In genomic region chr3:58427661-58428361, GRCh38 we compare ENCODE assay signal across 20 cellular contexts. TPM values are rescaled to one million over a fixed set of nuclear protein-coding genes. Genes with fewer than 3 reads are reported as not detected.
DNase-seq lines count a peak whose midpoint lies in the region; ATAC-seq, FAIRE-seq and TF ChIP-seq lines count a peak whose summit lies in the region.
"Had no signal": no experiment of that assay in that cellular context is flagged by ENCODE, and none has a peak within 500 bp of the region (broad histone marks: within the 10 kb centered on the region; RNA-seq: fewer than 3 reads in every experiment).

No MANE protein-coding gene starts in this region.

- H3K27ac ChIP-seq in brain microvascular endothelial cell: no peak overlapping the region
- H3K27ac ChIP-seq: A549, PC-9, SJSA1 had no signal

- no peak for DNase-seq in activated T-cell treated with anti-CD3 and anti-CD28 coated beads, Interleukin-2, amount 50 U/mL, for 24 hours
- DNase-seq in activated T-cell treated with anti-CD3 and anti-CD28 coated beads, Interleukin-2, amount 50 U/mL, for 48 hours: no peak
- DNase-seq in GM12892 (ENCODE audit: insufficient read length) (no peak), neural crest cell (ENCODE audit: low read depth, low spot score) (no peak), brain microvascular endothelial cell (no peak)
- no peak for DNase-seq in activated T-helper 1 cell treated with anti-CD3 and anti-CD28 coated beads, Interleukin-12 subunit alpha, Interleukin-12 subunit beta, Interleukin-2, Interleukin-4 antibody, amounts not matched to agents 30 ng/mL and 10 ng/mL and 1 ng/mL, durations not matched to agents 14 hours and 24 hours and 36 hours (ENCODE audit: low spot score)
- no peak for DNase-seq in stimulated activated CD4-positive, alpha-beta T cell treated with anti-CD3 and anti-CD28 coated beads, Interleukin-2, amount 100 ng/mL, for 48 hours
- DNase-seq: Caco-2, DMS153, GOT3, NCI-H1436, NCI-H2029, NCI-H2171 treated with DMSO at 0.1 percent for 48 hours, NCI-H446 treated with DMSO at 0.1 percent for 48 hours, NCI-H774, PC-9 had no signal

- peak; percentile 9 for FAIRE-seq in GM12892 (lab: Jason Lieb, UNC)
- FAIRE-seq: A549 had no signal

- H3K27ac Mint-ChIP-seq in activated T-cell treated with anti-CD3 and anti-CD28 coated beads, Interleukin-2, amount 50 U/mL, for 24 hours: peak overlapping the region; percentile 18
- peak overlapping the region; percentile 21 for H3K27ac Mint-ChIP-seq in activated T-helper 1 cell treated with anti-CD3 and anti-CD28 coated beads, Interleukin-12 subunit alpha, Interleukin-12 subunit beta, Interleukin-2, Interleukin-4 antibody, amounts not matched to agents 30 ng/mL and 10 ng/mL and 1 ng/mL, durations not matched to agents 14 hours and 24 hours and 36 hours
- H3K27ac Mint-ChIP-seq in neural crest cell (ENCODE audit: unreplicated experiment): no peak overlapping the region

- no peak overlapping the region for H3K4me3 Mint-ChIP-seq in activated T-cell treated with anti-CD3 and anti-CD28 coated beads, Interleukin-2, amount 50 U/mL, for 24 hours
- no peak overlapping the region for H3K4me3 Mint-ChIP-seq in activated T-helper 1 cell treated with anti-CD3 and anti-CD28 coated beads, Interleukin-12 subunit alpha, Interleukin-12 subunit beta, Interleukin-2, Interleukin-4 antibody, amounts not matched to agents 30 ng/mL and 10 ng/mL and 1 ng/mL, durations not matched to agents 14 hours and 24 hours and 36 hours
- peak overlapping the region; percentile 20 for H3K4me3 Mint-ChIP-seq in neural crest cell
- H3K4me3 Mint-ChIP-seq: CD14-positive monocyte had no signal

- no peak for TF ChIP-seq POLR2A in GM12892 (IDR thresholded peaks at IDR 0.05; ENCODE audit: low read depth, low read length)

- no peak overlapping the region for H3K4me3 ChIP-seq in brain microvascular endothelial cell (ENCODE audit: low read depth, low read length)
- H3K4me3 ChIP-seq: A549, PC-9, SJSA1 had no signal

- H3K4me1 Mint-ChIP-seq in activated T-cell treated with anti-CD3 and anti-CD28 coated beads, Interleukin-2, amount 50 U/mL, for 24 hours (ENCODE audit: low read depth): peaks cover 13% of the 10 kb centered on the region
- peaks cover 10% of the 10 kb centered on the region for H3K4me1 Mint-ChIP-seq in activated T-helper 1 cell treated with anti-CD3 and anti-CD28 coated beads, Interleukin-12 subunit alpha, Interleukin-12 subunit beta, Interleukin-2, Interleukin-4 antibody, amounts not matched to agents 30 ng/mL and 10 ng/mL and 1 ng/mL, durations not matched to agents 14 hours and 24 hours and 36 hours (ENCODE audit: low read depth)
- peaks cover 8% of the 10 kb centered on the region for H3K4me1 Mint-ChIP-seq in neural crest cell

- TF ChIP-seq CTCF in neural crest cell (conservative IDR thresholded peaks at IDR 0.05) (no peak), brain microvascular endothelial cell (IDR thresholded peaks at IDR 0.05; ENCODE audit: low read depth, low read length, missing control alignments) (no peak)

- in situ Hi-C loops in brain microvascular endothelial cell (cut with HindIII; ENCODE audit: low pct_ligation_motif_present, low sequenced_read_pairs): no loop called here

- no peaks in the 10 kb centered on the region for H3K27me3 ChIP-seq in brain microvascular endothelial cell (replicated peaks)
- H3K27me3 ChIP-seq: SJSA1 had no signal

- peaks cover 84% of the 10 kb centered on the region for H3K36me3 Mint-ChIP-seq in activated T-cell treated with anti-CD3 and anti-CD28 coated beads, Interleukin-2, amount 50 U/mL, for 24 hours (ENCODE audit: low read depth)
- peaks cover 46% of the 10 kb centered on the region for H3K36me3 Mint-ChIP-seq in activated T-helper 1 cell treated with anti-CD3 and anti-CD28 coated beads, Interleukin-12 subunit alpha, Interleukin-12 subunit beta, Interleukin-2, Interleukin-4 antibody, amounts not matched to agents 30 ng/mL and 10 ng/mL and 1 ng/mL, durations not matched to agents 14 hours and 24 hours and 36 hours (ENCODE audit: low read depth)
- peaks cover 12% of the 10 kb centered on the region for H3K36me3 Mint-ChIP-seq in neural crest cell (ENCODE audit: low read depth)

- intact Hi-C loops in activated T-helper 1 cell treated with anti-CD3 and anti-CD28 coated beads, Interleukin-12 subunit alpha, Interleukin-12 subunit beta, Interleukin-2, Interleukin-4 antibody, amounts not matched to agents 30 ng/mL and 10 ng/mL and 1 ng/mL, durations not matched to agents 14 hours and 24 hours and 36 hours (cut with micrococcal nuclease): no loop called here

- no peak for ATAC-seq in HG03354 (IDR thresholded peaks at IDR 0.05; ENCODE audit: poor library complexity, severe bottlenecking, unreplicated experiment)
- ATAC-seq: A549 had no signal

- H3K27me3 Mint-ChIP-seq in activated T-cell treated with anti-CD3 and anti-CD28 coated beads, Interleukin-2, amount 50 U/mL, for 24 hours: no peaks in the 10 kb centered on the region
- H3K27me3 Mint-ChIP-seq in activated T-helper 1 cell treated with anti-CD3 and anti-CD28 coated beads, Interleukin-12 subunit alpha, Interleukin-12 subunit beta, Interleukin-2, Interleukin-4 antibody, amounts not matched to agents 30 ng/mL and 10 ng/mL and 1 ng/mL, durations not matched to agents 14 hours and 24 hours and 36 hours (ENCODE audit: insufficient read depth): no peaks in the 10 kb centered on the region
- H3K27me3 Mint-ChIP-seq in neural crest cell (ENCODE audit: low read depth): no peaks in the 10 kb centered on the region

- peaks cover 53% of the 10 kb centered on the region for H3K36me3 ChIP-seq in brain microvascular endothelial cell (replicated peaks)

- no peaks in the 10 kb centered on the region for H3K9me3 Mint-ChIP-seq in activated T-cell treated with anti-CD3 and anti-CD28 coated beads, Interleukin-2, amount 50 U/mL, for 24 hours
- H3K9me3 Mint-ChIP-seq in activated T-helper 1 cell treated with anti-CD3 and anti-CD28 coated beads, Interleukin-12 subunit alpha, Interleukin-12 subunit beta, Interleukin-2, Interleukin-4 antibody, amounts not matched to agents 30 ng/mL and 10 ng/mL and 1 ng/mL, durations not matched to agents 14 hours and 24 hours and 36 hours: no peaks in the 10 kb centered on the region
- H3K9me3 Mint-ChIP-seq in neural crest cell: no peaks in the 10 kb centered on the region
- H3K9me3 Mint-ChIP-seq: CD14-positive monocyte had no signal

RNA-seq across cellular contexts. Expression of gene PDHB, which starts 5.8 kb away (rescaled TPM):
- polyA plus RNA-seq in GM12892 (2012; ENCODE audit: missing spikeins): 63.3 TPM
- total RNA-seq in activated T-helper 1 cell treated with anti-CD3 and anti-CD28 coated beads, Interleukin-12 subunit alpha, Interleukin-12 subunit beta, Interleukin-2, Interleukin-4 antibody, amounts not matched to agents 30 ng/mL and 10 ng/mL and 1 ng/mL, durations not matched to agents 14 hours and 24 hours and 36 hours: 62.0 and 68.1 TPM in 2 replicates
- total RNA-seq in neural crest cell: 63.5 and 71.4 TPM in 2 replicates
